Comparison of ENCODE assay signal across 8 cellular contexts in the genomic region with DNA sequence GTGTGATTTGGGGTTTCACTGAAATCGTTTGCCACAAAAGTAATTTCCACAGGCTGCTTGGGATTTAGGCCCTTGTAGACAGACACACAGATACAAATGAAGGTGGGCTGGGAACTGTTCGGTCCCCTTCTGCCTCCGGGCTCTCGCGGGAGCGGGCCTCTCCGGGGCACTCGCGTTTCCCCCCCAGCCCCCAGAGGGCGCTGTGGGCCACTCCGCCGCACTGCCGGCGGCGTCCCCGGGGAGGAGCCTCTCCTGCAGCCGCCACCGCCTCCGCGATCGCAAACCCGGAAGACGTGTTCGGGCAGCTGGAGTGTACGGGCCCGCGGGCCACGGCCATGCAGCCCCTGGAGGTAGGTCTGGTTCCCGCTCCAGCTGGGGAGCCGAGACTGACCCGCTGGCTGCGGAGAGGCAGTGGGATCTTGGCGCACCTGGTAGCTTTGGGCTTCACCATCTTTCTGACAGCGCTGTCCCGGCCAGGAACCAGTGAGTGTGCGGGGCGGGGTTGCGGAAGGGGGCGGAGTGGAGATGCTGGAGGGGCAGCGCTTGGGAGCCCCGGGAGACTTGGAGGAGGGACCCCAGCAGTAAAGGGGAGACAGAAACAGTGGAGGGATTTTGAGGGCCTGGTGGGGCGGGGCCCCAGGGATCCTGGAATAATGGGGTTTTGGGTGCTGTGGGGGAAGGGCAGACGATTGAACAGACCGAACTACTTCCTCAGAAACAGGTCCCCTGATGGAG. TPM values are rescaled to one million over a fixed set of nuclear protein-coding genes. Genes with fewer than 3 reads are reported as not detected.
DNase-seq lines count a peak whose midpoint lies in the region; ATAC-seq and TF ChIP-seq lines count a peak whose summit lies in the region.

A gene with protein sequence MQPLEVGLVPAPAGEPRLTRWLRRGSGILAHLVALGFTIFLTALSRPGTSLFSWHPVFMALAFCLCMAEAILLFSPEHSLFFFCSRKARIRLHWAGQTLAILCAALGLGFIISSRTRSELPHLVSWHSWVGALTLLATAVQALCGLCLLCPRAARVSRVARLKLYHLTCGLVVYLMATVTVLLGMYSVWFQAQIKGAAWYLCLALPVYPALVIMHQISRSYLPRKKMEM (plus strand): TSS at position 290 of the 735 bp plus-strand sequence. CDS start 46 bp downstream, at position 336.

- POLR2A ChIA-PET in Caco-2 (lab: Charles Lee), result interaction anchor here (0.6 to 0.9 kb wide), 2 partner anchors 10 to 355 kb away, joined by 3 to 7 read pairs; a partner anchor contains a TSS

- H3K27ac ChIP-seq in endodermal cell (ENCODE audit: low read depth, low read length), result no peak within 1 kb of the TSS

- H3K27me3 ChIP-seq in Caco-2 (replicated peaks; ENCODE audit: control insufficient read depth, insufficient read depth, low read length), result no peaks in the 10 kb centered on the region
- H3K27me3 ChIP-seq in endodermal cell (ENCODE audit: control insufficient read depth, insufficient read depth, low read length, poor library complexity, severe bottlenecking), result no peaks in the 10 kb centered on the region

- H3K9ac ChIP-seq in endodermal cell (ENCODE audit: extremely low read depth, low read length, poor library complexity, severe bottlenecking), result peak within 1 kb of the TSS; percentile 39

- CTCF ChIA-PET in Caco-2 (lab: Charles Lee), result interaction anchor here (0.6 to 11.6 kb wide), 6 partner anchors 10 to 327 kb away, joined by 3 to 131 read pairs (median 6); a partner anchor contains a TSS

- H3K9me3 ChIP-seq in Caco-2 (no peaks in the 10 kb centered on the region), endodermal cell (ENCODE audit: control insufficient read depth, low read length) (no peaks in the 10 kb centered on the region)

- H3K4me3 ChIP-seq in Caco-2 (ENCODE audit: low read depth, low read length) (peak within 1 kb of the TSS; percentile 65), endodermal cell (ENCODE audit: low read length) (peak within 1 kb of the TSS; percentile 88)

- no peaks in the 10 kb centered on the region for H3K27me3 Mint-ChIP-seq in Caco-2 (ENCODE audit: insufficient read depth, unreplicated experiment)
- H3K27me3 Mint-ChIP-seq in endodermal cell (ENCODE audit: insufficient read depth), result no peaks in the 10 kb centered on the region

- 1 to 2% methylated on average over 24 to 44 of the region's 44 CpGs for WGBS in endodermal cell (ENCODE audit: insufficient coverage in 1 of 2, insufficient read length in 1 of 2), 2 experiments

- H3K9me3 Mint-ChIP-seq in Caco-2 (ENCODE audit: unreplicated experiment) (no peaks in the 10 kb centered on the region), endodermal cell (no peaks in the 10 kb centered on the region)

- H3K36me3 Mint-ChIP-seq in Caco-2 (ENCODE audit: insufficient read depth, unreplicated experiment) (peaks cover 6% of the 10 kb centered on the region), endodermal cell (ENCODE audit: low read depth) (peaks cover 9% of the 10 kb centered on the region)

- TF ChIP-seq CTCF in Caco-2 (IDR thresholded peaks at IDR 0.05; ENCODE audit: insufficient read depth in 1 of 2, low read depth in 1 of 2, low read length in 1 of 2, severe bottlenecking in 1 of 2, unreplicated experiment in 1 of 2) (peak; percentile 73 to 76), endodermal cell (conservative IDR thresholded peaks at IDR 0.05) (peak; percentile 97)

- H3K4me1 ChIP-seq in Caco-2, result no peaks in the 10 kb centered on the region
- H3K4me1 ChIP-seq in endodermal cell (ENCODE audit: control insufficient read depth, insufficient read depth, low read length), result peaks cover 2% of the 10 kb centered on the region

- no TSS peak for BruUV-seq in Caco-2 (replicated peaks; lab: Mats Ljungman, UMichigan)

- peak within 1 kb of the TSS; percentile 97 for H3K4me3 Mint-ChIP-seq in Caco-2 (ENCODE audit: unreplicated experiment)
- H3K4me3 Mint-ChIP-seq in endodermal cell, result peak within 1 kb of the TSS; percentile 91

- H3K27ac Mint-ChIP-seq in Caco-2 (ENCODE audit: unreplicated experiment), result peak within 1 kb of the TSS; percentile 69
- peak within 1 kb of the TSS; percentile 80 for H3K27ac Mint-ChIP-seq in endodermal cell

- DNase-seq in Caco-2 (peak; percentile 84 to 89), HK-2 (ENCODE audit: unreplicated experiment) (peak; percentile 88), endodermal cell (peak; percentile 96), middle frontal gyrus (ENCODE audit: extremely low spot score, low spot score) (peak; percentile 80)
- DNase-seq in NK-92 treated with Interleukin-12 subunit alpha and Interleukin-12 subunit beta, amount 100 ng/mL, for 24 hours (lab: John Stamatoyannopoulos, UW), result peak; percentile 83
- DNase-seq in activated CD8-positive, alpha-beta memory T cell treated with anti-CD3 and anti-CD28 coated beads, Interleukin-2, amount 50 U/mL, for 1 hour (ENCODE audit: extremely low read depth), result peak; percentile 64
- peak; percentile 86 for DNase-seq in stimulated activated CD8-positive, alpha-beta memory T cell treated with anti-CD3 and anti-CD28 coated beads, Interleukin-2, amount 100 ng/mL, for 48 hours (ENCODE audit: low read depth in 2 of 2)

- H3K36me3 ChIP-seq in Caco-2 (ENCODE audit: control insufficient read depth, insufficient read depth, low read length) (no peaks in the 10 kb centered on the region), endodermal cell (ENCODE audit: control insufficient read depth, insufficient read depth, low read length) (peaks cover 13% of the 10 kb centered on the region)

- peak; percentile 86 for ATAC-seq in GM19452 (IDR thresholded peaks at IDR 0.05; ENCODE audit: unreplicated experiment)

- H3K4me1 Mint-ChIP-seq in Caco-2 (ENCODE audit: low read depth, unreplicated experiment), result no peaks in the 10 kb centered on the region
- H3K4me1 Mint-ChIP-seq in endodermal cell, result peaks cover 12% of the 10 kb centered on the region

- intact Hi-C loops in Caco-2 (cut with micrococcal nuclease; ENCODE audit: unreplicated experiment), result loop anchor here (1.0 kb wide), 1 partner anchor 38 kb away; no protein-coding TSS in a partner anchor

RNA-seq across cellular contexts. Expression of the gene that starts here (rescaled TPM):
- total RNA-seq in Caco-2 (2022) (6.6 and 7.3 TPM in 2 replicates), endodermal cell (1 to 10 TPM; 4.8 to 6.5 TPM)
- 6.7 TPM for polyA plus RNA-seq in endodermal cell (2013, experiment 1 of 2)
- polyA plus RNA-seq in endodermal cell (2013, experiment 2 of 2), result 6.3 TPM
